In the genomic region with DNA sequence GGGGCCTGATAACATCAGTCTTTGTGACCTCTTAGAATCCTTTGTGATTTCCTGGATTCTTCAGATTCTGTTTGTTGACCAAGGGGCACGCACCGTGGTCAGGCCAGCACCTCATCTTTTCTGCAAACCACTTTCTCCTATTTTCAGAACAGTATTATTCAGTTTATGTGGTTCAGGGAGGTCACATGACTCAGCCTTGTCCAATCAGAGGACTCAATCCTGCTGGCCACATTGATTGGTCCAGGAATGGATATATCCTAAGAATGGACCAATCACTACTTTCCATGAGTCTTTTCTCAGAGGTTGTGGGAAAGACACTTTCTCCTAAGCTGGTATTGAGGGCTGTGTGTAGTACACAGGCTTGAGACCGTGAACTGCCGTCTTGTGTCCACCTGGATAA, we compare ENCODE assay signal across 22 cellular contexts.
A peak's percentile ranks its signal among the peaks of the same experiment; 100 is the strongest.
DNase-seq lines count a peak whose midpoint lies in the region; ATAC-seq, FAIRE-seq and TF ChIP-seq lines count a peak whose summit lies in the region.
"Had no signal": no experiment of that assay in that cellular context is flagged by ENCODE, and none has a peak within 500 bp of the region (broad histone marks: within the 10 kb centered on the region; RNA-seq: fewer than 3 reads in every experiment).

No MANE protein-coding gene starts in this region.

- WGBS in HepG2 (ENCODE audit: low lambda C conversion rate), result 16% methylated on average over 4 of the region's 4 CpGs
- WGBS in right lobe of liver (ENCODE audit: insufficient coverage, low coverage, low lambda C conversion rate, missing lambda C conversion rate), result 71% methylated on average over 4 of the region's 4 CpGs
- WGBS in K562 (ENCODE audit: insufficient coverage, low coverage, missing lambda C conversion rate), result 0% methylated on average over 4 of the region's 4 CpGs
- WGBS in right cardiac atrium, result 81% methylated on average over 4 of the region's 4 CpGs

- BruUV-seq in HepG2 (replicated peaks; lab: Mats Ljungman, UMichigan) (no TSS peak), K562 (replicated peaks; lab: Mats Ljungman, UMichigan) (no TSS peak)

- TF ChIP-seq CTCF in HepG2 (CRISPR knock-in tag; IDR thresholded peaks at IDR 0.05) (no peak), right lobe of liver (IDR thresholded peaks at IDR 0.05) (no peak), K562 (IDR thresholded peaks at IDR 0.05 in 2 of 3, conservative IDR thresholded peaks at IDR 0.05 in 1 of 3; ENCODE audit: insufficient read depth in 2 of 3, low read depth in 1 of 3, low read length in 3 of 3) (no peak), GM13976 (IDR thresholded peaks at IDR 0.05; ENCODE audit: borderline replicate concordance, control extremely low read depth, extremely low read depth, insufficient read depth, missing control alignments) (no peak)

- H2AFZ ChIP-seq in HepG2 (ENCODE audit: low read length), result no peak overlapping the region
- no peak overlapping the region for H2AFZ ChIP-seq in K562 (ENCODE audit: low read depth, low read length)

- in situ Hi-C loops in HepG2 (cut with HindIII; ENCODE audit: extremely low pct_ligation_motif_present, low pct_unique_long_range_greater_than_20kb) (no loop called here), K562 (cut with MboI) (no loop called here), GM13976 (cut with MboI; ENCODE audit: low sequenced_read_pairs, unreplicated experiment) (no loop called here)

- intact Hi-C loops in HepG2 (cut with micrococcal nuclease; ENCODE audit: unreplicated experiment) (no loop called here), right lobe of liver (cut with DNase I) (no loop called here), K562 (cut with micrococcal nuclease) (no loop called here), posterior vena cava (cut with DNase I) (no loop called here), right cardiac atrium (cut with DNase I) (no loop called here)

- ATAC-seq in HepG2, result no peak
- no peak for ATAC-seq in right lobe of liver
- ATAC-seq in K562, result no peak
- no peak for ATAC-seq in right cardiac atrium
- ATAC-seq: A549; CD8-positive, alpha-beta T cell had no signal

- H3K9me1 ChIP-seq in K562 (ENCODE audit: control insufficient read depth, insufficient read depth, low read length), result no peaks in the 10 kb centered on the region

- H3K27ac ChIP-seq in HepG2 (ENCODE audit: extremely low read length, insufficient read depth, low read length) (no peak overlapping the region), right lobe of liver (no peak overlapping the region), K562 (ENCODE audit: extremely low read depth, low read depth, low read length) (no peak overlapping the region), right cardiac atrium (ENCODE audit: low read length) (no peak overlapping the region)
- H3K27ac ChIP-seq: 22Rv1; A549; BLaER1 treated with 17β-estradiol and CSF1 and Interleukin-3, amounts not matched to agents 10 nM and 100 nM; C4-2B had no signal

- H3K36me3 ChIP-seq in HepG2 (replicated peaks in 1 of 2; ENCODE audit: control insufficient read depth in 1 of 2, insufficient read depth in 2 of 2, low read length in 2 of 2) (no peaks in the 10 kb centered on the region), right lobe of liver (no peaks in the 10 kb centered on the region), K562 (ENCODE audit: control insufficient read depth, insufficient read depth, low read length) (no peaks in the 10 kb centered on the region)
- H3K36me3 ChIP-seq: BLaER1 treated with 17β-estradiol and CSF1 and Interleukin-3, amounts not matched to agents 10 nM and 100 nM had no signal

- H3K4me3 ChIP-seq in HepG2 (replicated peaks in 1 of 3; ENCODE audit: insufficient read depth in 1 of 3, low read depth in 2 of 3, low read length in 3 of 3) (no peak overlapping the region), right lobe of liver (no peak overlapping the region), K562 (no peak overlapping the region), right cardiac atrium (ENCODE audit: low read length) (no peak overlapping the region)
- H3K4me3 ChIP-seq: A549; BLaER1 treated with 17β-estradiol and CSF1 and Interleukin-3, amounts not matched to agents 10 nM and 100 nM had no signal

- TF ChIP-seq POLR2A in HepG2 (IDR thresholded peaks at IDR 0.05; ENCODE audit: insufficient read depth in 1 of 2, low read depth in 2 of 2, low read length in 2 of 2), result no peak
- no peak for TF ChIP-seq POLR2A in right lobe of liver (IDR thresholded peaks at IDR 0.05)
- no peak for TF ChIP-seq POLR2A in K562 (conservative IDR thresholded peaks at IDR 0.05)

- no peak for TF ChIP-seq RAD21 in HepG2 (CRISPR knock-in tag; IDR thresholded peaks at IDR 0.05)
- no peak for TF ChIP-seq RAD21 in K562 (CRISPR knock-in tag; conservative IDR thresholded peaks at IDR 0.05 in 1 of 2, IDR thresholded peaks at IDR 0.05 in 1 of 2)

- H4K20me1 ChIP-seq in HepG2 (ENCODE audit: insufficient read depth, low read length) (no peaks in the 10 kb centered on the region), K562 (replicated peaks; ENCODE audit: control insufficient read depth, insufficient read depth, low read length) (no peaks in the 10 kb centered on the region; the same call in 1 of the 2 replicates)
- H4K20me1 ChIP-seq: BLaER1 treated with 17β-estradiol and CSF1 and Interleukin-3, amounts not matched to agents 10 nM and 100 nM had no signal

- POLR2A ChIA-PET in HepG2 (lab: Yijun Ruan, JAX) (no interaction called here), K562 (lab: Yijun Ruan, JAX) (interaction anchor here (1.1 kb wide), 1 partner anchor 14 kb away, joined by 4 read pairs; no protein-coding TSS in a partner anchor)

- H3K4me2 ChIP-seq in HepG2 (ENCODE audit: low read depth, low read length), result no peak overlapping the region
- no peak overlapping the region for H3K4me2 ChIP-seq in K562 (ENCODE audit: insufficient read depth, low read length)
- H3K4me2 ChIP-seq: A549; BLaER1 treated with 17β-estradiol and CSF1 and Interleukin-3, amounts not matched to agents 10 nM and 100 nM had no signal

- FAIRE-seq in HepG2 (lab: Jason Lieb, UNC) (no peak), K562 (lab: Jason Lieb, UNC) (no peak)
- FAIRE-seq: A549, D721Med, G401.6, GM12891, GM18507 had no signal

- H3K9me3 ChIP-seq in HepG2 (ENCODE audit: low read length) (no peaks in the 10 kb centered on the region), right lobe of liver (no peaks in the 10 kb centered on the region), K562 (replicated peaks; ENCODE audit: control insufficient read depth, insufficient read depth, low read depth, low read length) (no peaks in the 10 kb centered on the region; the same call in 1 of the 2 replicates), right cardiac atrium (ENCODE audit: control insufficient read depth, low read length) (no peaks in the 10 kb centered on the region)
- H3K9me3 ChIP-seq: A549, Caco-2 had no signal

- H3K9ac ChIP-seq in HepG2 (ENCODE audit: insufficient read depth, low read depth, low read length) (no peak overlapping the region), K562 (ENCODE audit: insufficient read depth in 1 of 2, low read depth in 2 of 2, low read length in 2 of 2) (no peak overlapping the region)
- H3K9ac ChIP-seq: BLaER1 treated with 17β-estradiol and CSF1 and Interleukin-3, amounts not matched to agents 10 nM and 100 nM had no signal

- H3K79me2 ChIP-seq in HepG2 (ENCODE audit: insufficient read depth, low read length) (no peaks in the 10 kb centered on the region), K562 (ENCODE audit: control insufficient read depth, insufficient read depth, low read length) (no peaks in the 10 kb centered on the region)

- H3K27me3 ChIP-seq in HepG2 (ENCODE audit: control insufficient read depth in 1 of 2, insufficient read depth in 2 of 2, low read length in 2 of 2) (peaks cover 2 to 17% of the 10 kb centered on the region in 2 experiments; a peak in 2 of 5 replicates), right lobe of liver (no peaks in the 10 kb centered on the region), K562 (ENCODE audit: control insufficient read depth in 2 of 2, insufficient read depth in 2 of 2, low read length in 2 of 2) (0 out of 5 replicates have a peak, but pooled peaks cover 0 to 4% of the 10 kb centered on the region in 2 experiments), right cardiac atrium (ENCODE audit: control insufficient read depth, insufficient read depth) (no peaks in the 10 kb centered on the region)
- H3K27me3 ChIP-seq: BLaER1 treated with 17β-estradiol and CSF1 and Interleukin-3, amounts not matched to agents 10 nM and 100 nM had no signal

- DNase-seq in HepG2 (ENCODE audit: low spot score), result no peak
- DNase-seq in right lobe of liver, result no peak
- DNase-seq in K562 (ENCODE audit: extremely low read depth in 1 of 4, low spot score in 3 of 4), result peak in 3 of 4 experiments; percentile 32 to 38 (median 37)
- DNase-seq in posterior vena cava (ENCODE audit: low spot score), result peak; percentile 23
- no peak for DNase-seq in right cardiac atrium
- no peak for DNase-seq in GM13976 (ENCODE audit: low spot score)
- no peak for DNase-seq in activated CD4-positive, CD25-positive, alpha-beta regulatory T cell treated with anti-CD3 and anti-CD28 coated beads, Interleukin-2, amount 50 U/mL, for 72 hours
- DNase-seq: AML-193; Caco-2; Calu3; CD4-positive, alpha-beta T cell; CD8-positive, alpha-beta T cell; DMS79 treated with DMSO at 0.1 percent for 48 hours; GF-D8 had no signal

- TF ChIP-seq EP300 in HepG2 (IDR thresholded peaks at IDR 0.05; ENCODE audit: low read depth in 2 of 2, low read length in 2 of 2), result no peak
- no peak for TF ChIP-seq EP300 in HepG2 (CRISPR knock-in tag; IDR thresholded peaks at IDR 0.05; ENCODE audit: borderline replicate concordance)
- TF ChIP-seq EP300 in K562 (IDR thresholded peaks at IDR 0.05; ENCODE audit: low read length), result no peak

- CTCF ChIA-PET in HepG2 (lab: Yijun Ruan, JAX; ENCODE audit: low intra/inter-chr PET ratio, low total read pairs), result no interaction called here
- CTCF ChIA-PET in K562 (lab: Yijun Ruan, JAX; ENCODE audit: low intra/inter-chr PET ratio), result no interaction called here

- H3K4me1 ChIP-seq in HepG2 (ENCODE audit: insufficient read depth, low read length), result no peaks in the 10 kb centered on the region
- H3K4me1 ChIP-seq in right lobe of liver, result no peaks in the 10 kb centered on the region
- H3K4me1 ChIP-seq in K562 (replicated peaks in 1 of 2; ENCODE audit: control insufficient read depth in 2 of 2, insufficient read depth in 2 of 2, low read length in 2 of 2), result no peaks in the 10 kb centered on the region
- no peaks in the 10 kb centered on the region for H3K4me1 ChIP-seq in right cardiac atrium (ENCODE audit: control insufficient read depth, insufficient read depth, low read length)
- H3K4me1 ChIP-seq: A549; BLaER1 treated with 17β-estradiol and CSF1 and Interleukin-3, amounts not matched to agents 10 nM and 100 nM; Caco-2 had no signal

TF ChIP-seq in HepG2, 621 proteins besides CTCF, POLR2A, EP300 and RAD21:
- TF ChIP-seq CREB1 (IDR thresholded peaks at IDR 0.05), result no peak
- TF ChIP-seq CREB1 (CRISPR knock-in tag; IDR thresholded peaks at IDR 0.05), result no peak
- TF ChIP-seq NFYC (CRISPR knock-in tag; IDR thresholded peaks at IDR 0.05), result peak; percentile 62; the same call in 1 of the 2 replicates
- peak; percentile 36 for TF ChIP-seq NFYB (CRISPR knock-in tag; IDR thresholded peaks at IDR 0.05)

TF ChIP-seq in K562, 482 proteins besides CTCF, POLR2A, EP300 and RAD21 (continues in another document):
- TF ChIP-seq GATAD2B (IDR thresholded peaks at IDR 0.05; ENCODE audit: borderline replicate concordance) (no peak), RNF2 (IDR thresholded peaks at IDR 0.05) (no peak), LCOR (CRISPR knock-in tag; IDR thresholded peaks at IDR 0.05) (no peak), ZNF134 (CRISPR knock-in tag; conservative IDR thresholded peaks at IDR 0.05) (no peak)

Comparison
In these comparisons a context has a peak if more than half of its experiments do, and no peak if none do; other contexts are left out.
1. DNase-seq: peak in K562 (3 of 4) and posterior vena cava (single experiment); none in HepG2 (single experiment), right lobe of liver (0 of 3), right cardiac atrium (0 of 3), GM13976 (single experiment) and activated CD4-positive, CD25-positive, alpha-beta regulatory T cell treated with anti-CD3 and anti-CD28 coated beads, Interleukin-2, amount 50 U/mL, for 72 hours (single experiment).
2. Of the 241 proteins assayed by ChIP-seq in both HepG2 and K562: peak only in HepG2: none; only in K562: RAD51, TFE3 and USF2; in both: NFYB; in neither: 237.